34 cellular contexts compared by ENCODE assay signal in the genomic region with DNA sequence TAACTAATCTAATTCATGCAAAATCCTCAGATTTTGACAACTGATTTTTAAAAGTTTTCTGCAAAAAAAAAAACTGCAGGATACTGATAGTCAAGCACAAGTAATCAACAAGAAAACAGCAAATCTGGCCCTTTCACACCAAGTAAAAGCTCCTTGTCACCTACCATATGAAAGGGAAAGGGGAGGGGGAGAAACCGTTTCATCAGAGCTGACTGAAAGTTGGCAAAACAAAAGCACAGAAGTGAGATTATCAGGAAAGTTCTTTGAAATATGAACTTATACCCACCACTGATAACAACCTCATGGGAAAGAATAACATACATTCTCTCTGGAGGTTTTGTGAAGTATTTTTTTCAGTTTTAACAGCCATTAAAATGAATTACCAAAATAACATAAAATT.
"Had no signal": no experiment of that assay in that cellular context is flagged by ENCODE, and none has a peak within 500 bp of the region (broad histone marks: within the 10 kb centered on the region; RNA-seq: fewer than 3 reads in every experiment).

No MANE protein-coding gene starts in this region.

- H3K4me3 ChIP-seq: Peyer's patch had no signal

- DNase-seq: activated CD4-positive, alpha-beta memory T cell treated with anti-CD3 and anti-CD28 coated beads, Interleukin-2, amount 10 ng/mL, durations not matched to agents 7 days and 5 days; activated CD4-positive, alpha-beta T cell treated with anti-CD3 and anti-CD28 coated beads for 1 hour; activated CD4-positive, alpha-beta T cell treated with anti-CD3 and anti-CD28 coated beads for 48 hours; activated CD4-positive, CD25-positive, alpha-beta regulatory T cell; activated CD8-positive, alpha-beta memory T cell treated with anti-CD3 and anti-CD28 coated beads for 24 hours; activated CD8-positive, alpha-beta memory T cell treated with anti-CD3 and anti-CD28 coated beads, Interleukin-2, amount 10 ng/mL, durations not matched to agents 7 days and 5 days; activated CD8-positive, alpha-beta memory T cell treated with anti-CD3 and anti-CD28 coated beads, Interleukin-2, amount 50 U/mL, for 48 hours; activated effector memory CD4-positive, alpha-beta T cell treated with Interleukin-2 at 50 U/mL for 16 hours; activated naive CD4-positive, alpha-beta T cell treated with anti-CD3 and anti-CD28 coated beads, Interleukin-2, amount 10 ng/mL, durations not matched to agents 7 days and 5 days; activated naive CD8-positive, alpha-beta T cell treated with anti-CD3 and anti-CD28 coated beads, Interleukin-2, amount 50 U/mL, for 24 hours; activated T-cell treated with anti-CD3 and anti-CD28 coated beads, Interleukin-2, amount 50 U/mL, for 48 hours; anterior cingulate cortex; central memory CD4-positive, alpha-beta T cell; Karpas-422; KBM-7; NCI-H1105; NCI-H1417 treated with DMSO at 0.1 percent for 48 hours; NCI-H187 treated with DMSO at 0.1 percent for 48 hours; NCI-H2081; NCI-H2171 treated with DMSO at 0.1 percent for 48 hours; NCI-H2227 treated with DMSO at 0.1 percent for 48 hours; NCI-H446; NCI-H524; NCI-H69; NCI-H82; PC-3; Peyer's patch; RPMI8226; SIG-M5; T-cell; T-helper 17 cell; T-helper 9 cell; WERI-Rb-1 had no signal

- H3K27me3 ChIP-seq: Peyer's patch had no signal

- ATAC-seq: activated CD8-positive, alpha-beta memory T cell treated with anti-CD3 and anti-CD28 coated beads, Interleukin-2, amount 10 ng/mL, durations not matched to agents 7 days and 5 days; activated naive CD8-positive, alpha-beta T cell treated with anti-CD3 and anti-CD28 coated beads, Interleukin-2, amount 50 U/mL, for 24 hours; PC-3; SK-N-SH treated with all-trans-retinoic acid at 6 μM for 48 hours; T-cell; T-helper 17 cell had no signal

- H3K36me3 ChIP-seq: Peyer's patch, WERI-Rb-1 had no signal

- H3K27ac ChIP-seq: Peyer's patch, WERI-Rb-1 had no signal

- H3K4me1 ChIP-seq: Peyer's patch had no signal
